In the genomic region with DNA sequence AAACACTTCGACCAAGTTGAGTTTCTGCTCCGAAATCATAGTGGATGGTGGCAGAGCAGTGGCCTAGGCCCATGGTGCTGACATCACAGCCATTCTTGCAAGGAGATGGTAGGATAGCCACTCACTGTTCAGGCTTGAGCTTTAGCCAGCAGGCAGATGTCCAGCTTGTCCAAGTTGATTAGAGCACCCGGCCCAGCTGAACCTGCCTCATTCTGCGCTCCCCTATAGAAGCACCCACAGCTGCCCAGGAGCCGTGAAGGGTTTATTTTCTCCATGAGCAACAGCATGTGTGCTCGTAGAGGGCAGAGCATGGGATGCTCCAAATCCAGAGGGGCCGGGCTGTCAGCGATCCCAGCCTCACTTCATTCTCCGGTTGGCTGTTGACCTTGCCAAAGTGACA, we compare ENCODE assay signal across 2 cellular contexts.
TF ChIP-seq lines count a peak whose summit lies in the region.

No MANE protein-coding gene starts in this region.

TF ChIP-seq in GM12878, 131 proteins besides CTCF, POLR2A, EP300 and RAD21:
- TF ChIP-seq MEF2A (IDR thresholded peaks at IDR 0.05; ENCODE audit: insufficient read depth, low read depth, low read length): no peak
- peak; percentile 33; the same call in 1 of the 2 replicates for TF ChIP-seq POLR2AphosphoS5 (IDR thresholded peaks at IDR 0.05; ENCODE audit: low read length)

TF ChIP-seq in H1, 55 proteins besides CTCF, POLR2A, EP300 and RAD21:
- no peak for TF ChIP-seq PHF8 (conservative IDR thresholded peaks at IDR 0.05; ENCODE audit: low read depth, low read length)
- TF ChIP-seq HDAC6 (IDR thresholded peaks at IDR 0.05; ENCODE audit: low read depth, low read length): no peak
- TF ChIP-seq GABPA (IDR thresholded peaks at IDR 0.05; ENCODE audit: borderline replicate concordance, insufficient read depth, low read length): no peak
